36 cellular contexts compared by ENCODE assay signal in genomic region chr2:143379955-143380354, GRCh38.
"Had no signal": no experiment of that assay in that cellular context is flagged by ENCODE, and none has a peak within 500 bp of the region (broad histone marks: within the 10 kb centered on the region; RNA-seq: fewer than 3 reads in every experiment).

No MANE protein-coding gene starts in this region.

- H3K27me3 ChIP-seq: adrenal gland, ascending aorta, cardiac muscle cell had no signal

- H3K36me3 ChIP-seq: adrenal gland, ascending aorta, cardiac muscle cell had no signal

- H3K9me3 Mint-ChIP-seq: activated B cell treated with CpG ODN at 0.5 μM for 24 hours; activated CD4-positive, alpha-beta memory T cell treated with anti-CD3 and anti-CD28 coated beads for 36 hours; activated CD4-positive, alpha-beta T cell treated with anti-CD3 and anti-CD28 coated beads, Interleukin-2, amount 10 ng/mL, durations not matched to agents 24 days and 14 days; activated CD8-positive, alpha-beta T cell treated with anti-CD3 and anti-CD28 coated beads for 36 hours; activated naive CD4-positive, alpha-beta T cell treated with anti-CD3 and anti-CD28 coated beads for 36 hours; activated naive CD4-positive, alpha-beta T cell treated with anti-CD3 and anti-CD28 coated beads, Interleukin-2, amount 50 U/mL, for 72 hours; activated naive CD8-positive, alpha-beta T cell treated with anti-CD3 and anti-CD28 coated beads for 36 hours; activated T-cell treated with anti-CD3 and anti-CD28 coated beads, Interleukin-2, amount 50 U/mL, for 4 hours; activated T-cell treated with anti-CD3 and anti-CD28 coated beads, Interleukin-2, amount 50 U/mL, for 72 hours; activated T-helper 1 cell treated with anti-CD3 and anti-CD28 coated beads, Interleukin-12 subunit alpha, Interleukin-12 subunit beta, Interleukin-2, Interleukin-4 antibody, amounts not matched to agents 30 ng/mL and 10 ng/mL and 1 ng/mL, durations not matched to agents 14 hours and 24 hours and 36 hours; activated T-helper 17 cell treated with anti-CD3 and anti-CD28 coated beads, Interleukin-2, amount 50 U/mL, for 72 hours; brain; central memory CD8-positive, alpha-beta T cell; T-helper 1 cell treated with Interleukin-12 subunit alpha and Interleukin-12 subunit beta and Interleukin-4 antibody, amounts not matched to agents 30 μg/mL and 1 μg/mL, for 36 hours; T-helper 2 cell treated with Interferon-gamma antibody and Interleukin-4, amounts not matched to agents 5 μg/mL and 100 μg/mL, for 36 hours had no signal

- H3K27me3 Mint-ChIP-seq: activated B cell treated with CpG ODN at 0.5 μM for 24 hours; activated CD4-positive, alpha-beta memory T cell treated with anti-CD3 and anti-CD28 coated beads for 36 hours; activated CD4-positive, alpha-beta T cell treated with anti-CD3 and anti-CD28 coated beads, Interleukin-2, amount 10 ng/mL, durations not matched to agents 24 days and 14 days; activated CD8-positive, alpha-beta T cell treated with anti-CD3 and anti-CD28 coated beads for 36 hours; activated naive CD8-positive, alpha-beta T cell treated with anti-CD3 and anti-CD28 coated beads for 36 hours; activated T-helper 17 cell treated with anti-CD3 and anti-CD28 coated beads, Interleukin-2, amount 50 U/mL, for 72 hours; brain; central memory CD8-positive, alpha-beta T cell had no signal

- H3K9me3 ChIP-seq: adrenal gland, ascending aorta had no signal

- H3K4me1 Mint-ChIP-seq: activated CD4-positive, alpha-beta T cell treated with anti-CD3 and anti-CD28 coated beads, Interleukin-2, amount 10 ng/mL, durations not matched to agents 24 days and 14 days had no signal

- H3K4me3 ChIP-seq: adrenal gland, ascending aorta, cardiac muscle cell had no signal

- H3K36me3 Mint-ChIP-seq: activated CD4-positive, alpha-beta memory T cell treated with anti-CD3 and anti-CD28 coated beads for 36 hours; activated naive CD4-positive, alpha-beta T cell treated with anti-CD3 and anti-CD28 coated beads, Interleukin-2, amount 50 U/mL, for 72 hours; brain had no signal

- H3K27ac ChIP-seq: adrenal gland, ascending aorta, cardiac muscle cell, VCaP had no signal

- H3K27ac Mint-ChIP-seq: activated B cell treated with CpG ODN at 0.5 μM for 24 hours; activated CD4-positive, alpha-beta memory T cell treated with anti-CD3 and anti-CD28 coated beads for 36 hours; activated CD4-positive, alpha-beta T cell treated with anti-CD3 and anti-CD28 coated beads, Interleukin-2, amount 10 ng/mL, durations not matched to agents 24 days and 14 days; activated CD8-positive, alpha-beta T cell treated with anti-CD3 and anti-CD28 coated beads for 36 hours; activated naive CD4-positive, alpha-beta T cell treated with anti-CD3 and anti-CD28 coated beads for 36 hours; activated naive CD4-positive, alpha-beta T cell treated with anti-CD3 and anti-CD28 coated beads, Interleukin-2, amount 50 U/mL, for 72 hours; activated naive CD8-positive, alpha-beta T cell treated with anti-CD3 and anti-CD28 coated beads for 36 hours; activated T-cell treated with anti-CD3 and anti-CD28 coated beads, Interleukin-2, amount 50 U/mL, for 72 hours; activated T-helper 1 cell treated with anti-CD3 and anti-CD28 coated beads, Interleukin-12 subunit alpha, Interleukin-12 subunit beta, Interleukin-2, Interleukin-4 antibody, amounts not matched to agents 30 ng/mL and 10 ng/mL and 1 ng/mL, durations not matched to agents 14 hours and 24 hours and 36 hours; activated T-helper 17 cell treated with anti-CD3 and anti-CD28 coated beads, Interleukin-2, amount 50 U/mL, for 72 hours; brain; T-helper 1 cell treated with Interleukin-12 subunit alpha and Interleukin-12 subunit beta and Interleukin-4 antibody, amounts not matched to agents 30 μg/mL and 1 μg/mL, for 36 hours; T-helper 2 cell treated with Interferon-gamma antibody and Interleukin-4, amounts not matched to agents 5 μg/mL and 100 μg/mL, for 36 hours had no signal

- H3K4me1 ChIP-seq: adrenal gland, ascending aorta had no signal

- ATAC-seq: activated CD8-positive, alpha-beta T cell treated with anti-CD3 and anti-CD28 coated beads for 36 hours; activated naive CD4-positive, alpha-beta T cell treated with anti-CD3 and anti-CD28 coated beads, Interleukin-2, amount 50 U/mL, for 72 hours; activated T-cell treated with anti-CD3 and anti-CD28 coated beads, Interleukin-2, amount 50 U/mL, for 4 hours; activated T-cell treated with anti-CD3 and anti-CD28 coated beads, Interleukin-2, amount 50 U/mL, for 72 hours; activated T-helper 17 cell treated with anti-CD3 and anti-CD28 coated beads, Interleukin-2, amount 50 U/mL, for 72 hours had no signal

- H3K4me3 Mint-ChIP-seq: activated B cell treated with CpG ODN at 0.5 μM for 24 hours; activated CD4-positive, alpha-beta memory T cell treated with anti-CD3 and anti-CD28 coated beads for 36 hours; activated CD4-positive, alpha-beta T cell treated with anti-CD3 and anti-CD28 coated beads, Interleukin-2, amount 10 ng/mL, durations not matched to agents 24 days and 14 days; activated CD8-positive, alpha-beta T cell treated with anti-CD3 and anti-CD28 coated beads for 36 hours; activated naive CD4-positive, alpha-beta T cell treated with anti-CD3 and anti-CD28 coated beads for 36 hours; activated naive CD8-positive, alpha-beta T cell treated with anti-CD3 and anti-CD28 coated beads for 36 hours; activated T-cell treated with anti-CD3 and anti-CD28 coated beads, Interleukin-2, amount 50 U/mL, for 4 hours; activated T-cell treated with anti-CD3 and anti-CD28 coated beads, Interleukin-2, amount 50 U/mL, for 72 hours; activated T-helper 1 cell treated with anti-CD3 and anti-CD28 coated beads, Interleukin-12 subunit alpha, Interleukin-12 subunit beta, Interleukin-2, Interleukin-4 antibody, amounts not matched to agents 30 ng/mL and 10 ng/mL and 1 ng/mL, durations not matched to agents 14 hours and 24 hours and 36 hours; activated T-helper 17 cell treated with anti-CD3 and anti-CD28 coated beads, Interleukin-2, amount 50 U/mL, for 72 hours; brain; central memory CD8-positive, alpha-beta T cell; T-helper 1 cell treated with Interleukin-12 subunit alpha and Interleukin-12 subunit beta and Interleukin-4 antibody, amounts not matched to agents 30 μg/mL and 1 μg/mL, for 36 hours; T-helper 2 cell treated with Interferon-gamma antibody and Interleukin-4, amounts not matched to agents 5 μg/mL and 100 μg/mL, for 36 hours had no signal

- FAIRE-seq: bronchial epithelial cell had no signal

- DNase-seq: activated B cell treated with CpG ODN at 0.5 μM for 24 hours; activated CD4-positive, alpha-beta memory T cell treated with anti-CD3 and anti-CD28 coated beads for 36 hours; activated CD4-positive, alpha-beta T cell treated with anti-CD3 and anti-CD28 coated beads for 4 hours; activated CD4-positive, alpha-beta T cell treated with anti-CD3 and anti-CD28 coated beads, Interleukin-2, amount 10 ng/mL, durations not matched to agents 24 days and 14 days; activated CD4-positive, alpha-beta T cell treated with anti-CD3 and anti-CD28 coated beads, Interleukin-2, amount 50 U/mL, for 1 hour; activated CD4-positive, alpha-beta T cell treated with anti-CD3 and anti-CD28 coated beads, Interleukin-2, amount 50 U/mL, for 4 hours; activated CD4-positive, CD25-positive, alpha-beta regulatory T cell treated with anti-CD3 and anti-CD28 coated beads, Interleukin-2, amount 50 U/mL, for 72 hours; activated CD8-positive, alpha-beta memory T cell treated with anti-CD3 and anti-CD28 coated beads, Interleukin-2, amount 50 U/mL, for 4 hours; activated CD8-positive, alpha-beta T cell treated with anti-CD3 and anti-CD28 coated beads for 36 hours; activated effector memory CD4-positive, alpha-beta T cell treated with anti-CD3 and anti-CD28 coated beads, Interleukin-2, amount 50 U/mL, for 16 hours; activated gamma-delta T cell treated with Interleukin-2 at 50 U/mL for 16 hours; activated naive CD4-positive, alpha-beta T cell; activated naive CD4-positive, alpha-beta T cell treated with anti-CD3 and anti-CD28 coated beads for 36 hours; activated naive CD4-positive, alpha-beta T cell treated with anti-CD3 and anti-CD28 coated beads, Interleukin-2, amount 50 U/mL, for 16 hours; activated naive CD8-positive, alpha-beta T cell treated with anti-CD3 and anti-CD28 coated beads for 36 hours; activated T-cell treated with anti-CD3 and anti-CD28 coated beads for 4 hours; activated T-cell treated with anti-CD3 and anti-CD28 coated beads, Interleukin-2, amount 50 U/mL, for 1 hour; activated T-cell treated with anti-CD3 and anti-CD28 coated beads, Interleukin-2, amount 50 U/mL, for 4 hours; activated T-cell treated with anti-CD3 and anti-CD28 coated beads, Interleukin-2, amount 50 U/mL, for 72 hours; adrenal gland; amniotic stem cell; anterior cingulate cortex; caudate nucleus; cerebellar nuclear complex; T-helper 9 cell had no signal
